ENCODE assay signal across 9 cellular contexts in genomic region chr2:113848758-113849460, GRCh38. TPM values are rescaled to one million over a fixed set of nuclear protein-coding genes. Genes with fewer than 3 reads are reported as not detected.
A peak's percentile ranks its signal among the peaks of the same experiment; 100 is the strongest.
DNase-seq lines count a peak whose midpoint lies in the region; ATAC-seq and TF ChIP-seq lines count a peak whose summit lies in the region.
"Had no signal": no experiment of that assay in that cellular context is flagged by ENCODE, and none has a peak within 500 bp of the region (broad histone marks: within the 10 kb centered on the region; RNA-seq: fewer than 3 reads in every experiment).

No MANE protein-coding gene starts in this region.

- H3K27ac ChIP-seq in GM23338 (ENCODE audit: low read depth), result no peak overlapping the region

- no peaks in the 10 kb centered on the region for H4K20me1 ChIP-seq in GM23338 (replicated peaks; ENCODE audit: insufficient read depth)

- H3K9me2 ChIP-seq in GM23338 (ENCODE audit: insufficient read depth), result 0 out of 2 replicates have a peak, but pooled peaks cover 6% of the 10 kb centered on the region

- H2AFZ ChIP-seq in GM23338, result no peak overlapping the region

- intact Hi-C loops in activated CD4-positive, alpha-beta T cell treated with anti-CD3 and anti-CD28 coated beads, Interleukin-2, amount 10 ng/mL, durations not matched to agents 24 days and 14 days (cut with micrococcal nuclease), result loop anchor here (1.0 to 2.0 kb wide), 2 partner anchors 37 to 56 kb away; no protein-coding TSS in a partner anchor

- no peak overlapping the region for H3K4me3 Mint-ChIP-seq in activated CD4-positive, alpha-beta T cell treated with anti-CD3 and anti-CD28 coated beads, Interleukin-2, amount 10 ng/mL, durations not matched to agents 24 days and 14 days
- H3K4me3 Mint-ChIP-seq in GM23338, result no peak overlapping the region
- H3K4me3 Mint-ChIP-seq: naive thymus-derived CD4-positive, alpha-beta T cell had no signal

- H3K27me3 ChIP-seq in GM23338 (ENCODE audit: insufficient read depth), result no peaks in the 10 kb centered on the region

- H3K4me1 ChIP-seq in GM23338 (ENCODE audit: insufficient read depth), result no peaks in the 10 kb centered on the region

- DNase-seq in activated CD4-positive, alpha-beta T cell treated with anti-CD3 and anti-CD28 coated beads, Interleukin-2, amount 10 ng/mL, durations not matched to agents 24 days and 14 days, result no peak
- no peak for DNase-seq in activated CD4-positive, alpha-beta T cell treated with anti-CD3 and anti-CD28 coated beads, Interleukin-2, amount 50 U/mL, for 1 hour
- peak in 1 of 2 donors; percentile 51 for DNase-seq in activated naive CD4-positive, alpha-beta T cell treated with anti-CD3 and anti-CD28 coated beads, Interleukin-2, amount 50 U/mL, for 72 hours (ENCODE audit: low spot score in 2 of 2)
- peak; percentile 45 for DNase-seq in stimulated activated CD4-positive, alpha-beta T cell treated with anti-CD3 and anti-CD28 coated beads, Interleukin-4, amount 100 ng/mL, for 24 hours
- DNase-seq in activated gamma-delta T cell (lab: John Stamatoyannopoulos, UW) (no peak), NOMO-1 treated with DMSO at 0.1 percent for 48 hours (lab: John Stamatoyannopoulos, UW; ENCODE audit: unreplicated experiment) (no peak), GM23338 (ENCODE audit: low spot score) (no peak)
- DNase-seq: naive thymus-derived CD4-positive, alpha-beta T cell had no signal

- H3K79me2 ChIP-seq in GM23338 (replicated peaks; ENCODE audit: insufficient read depth), result no peaks in the 10 kb centered on the region

- TF ChIP-seq CTCF in GM23338 (conservative IDR thresholded peaks at IDR 0.05; ENCODE audit: low read depth in 2 of 2), result no peak

- peaks cover 7% of the 10 kb centered on the region for H3K4me1 Mint-ChIP-seq in activated CD4-positive, alpha-beta T cell treated with anti-CD3 and anti-CD28 coated beads, Interleukin-2, amount 10 ng/mL, durations not matched to agents 24 days and 14 days
- no peaks in the 10 kb centered on the region for H3K4me1 Mint-ChIP-seq in GM23338

- H3K36me3 Mint-ChIP-seq in activated CD4-positive, alpha-beta T cell treated with anti-CD3 and anti-CD28 coated beads, Interleukin-2, amount 10 ng/mL, durations not matched to agents 24 days and 14 days (ENCODE audit: low read depth), result peaks cover 26% of the 10 kb centered on the region
- peaks cover 14 to 40% of the 10 kb centered on the region in 2 donors for H3K36me3 Mint-ChIP-seq in activated naive CD4-positive, alpha-beta T cell treated with anti-CD3 and anti-CD28 coated beads, Interleukin-2, amount 50 U/mL, for 72 hours
- peaks cover 3% of the 10 kb centered on the region; the same call in 1 of the 3 replicates for H3K36me3 Mint-ChIP-seq in GM23338 (ENCODE audit: low read depth)

- no peaks in the 10 kb centered on the region for H3K27me3 Mint-ChIP-seq in activated CD4-positive, alpha-beta T cell treated with anti-CD3 and anti-CD28 coated beads, Interleukin-2, amount 10 ng/mL, durations not matched to agents 24 days and 14 days
- no peaks in the 10 kb centered on the region for H3K27me3 Mint-ChIP-seq in GM23338 (ENCODE audit: insufficient read depth, low read depth, poor library complexity)
- H3K27me3 Mint-ChIP-seq: naive thymus-derived CD4-positive, alpha-beta T cell had no signal

- H3K9me3 Mint-ChIP-seq in activated CD4-positive, alpha-beta T cell treated with anti-CD3 and anti-CD28 coated beads, Interleukin-2, amount 10 ng/mL, durations not matched to agents 24 days and 14 days, result peaks cover 11% of the 10 kb centered on the region
- peaks cover 0 to 4% of the 10 kb centered on the region in 2 donors for H3K9me3 Mint-ChIP-seq in activated naive CD4-positive, alpha-beta T cell treated with anti-CD3 and anti-CD28 coated beads, Interleukin-2, amount 50 U/mL, for 72 hours
- peaks cover 16% of the 10 kb centered on the region for H3K9me3 Mint-ChIP-seq in GM23338

- H3F3A ChIP-seq in GM23338 (replicated peaks; ENCODE audit: low read depth), result no peaks in the 10 kb centered on the region

- H3K4me2 ChIP-seq in GM23338, result no peak overlapping the region

- H3K4me3 ChIP-seq in GM23338, result no peak overlapping the region

- H3K36me3 ChIP-seq in GM23338 (ENCODE audit: insufficient read depth), result no peaks in the 10 kb centered on the region

- ATAC-seq in HG03045 (IDR thresholded peaks at IDR 0.05; ENCODE audit: unreplicated experiment), result peak; percentile 68
- ATAC-seq in activated naive CD4-positive, alpha-beta T cell treated with anti-CD3 and anti-CD28 coated beads, Interleukin-2, amount 50 U/mL, for 72 hours, result peak; percentile 96 to 97
- ATAC-seq in GM23338, result no peak
- ATAC-seq: naive thymus-derived CD4-positive, alpha-beta T cell had no signal

- peak overlapping the region; percentile 57 for H3K27ac Mint-ChIP-seq in activated CD4-positive, alpha-beta T cell treated with anti-CD3 and anti-CD28 coated beads, Interleukin-2, amount 10 ng/mL, durations not matched to agents 24 days and 14 days
- H3K27ac Mint-ChIP-seq in activated naive CD4-positive, alpha-beta T cell treated with anti-CD3 and anti-CD28 coated beads, Interleukin-2, amount 50 U/mL, for 72 hours, result peak overlapping the region; percentile 74 to 89
- H3K27ac Mint-ChIP-seq in GM23338, result no peak overlapping the region
- H3K27ac Mint-ChIP-seq: naive thymus-derived CD4-positive, alpha-beta T cell had no signal

TF ChIP-seq in GM23338, 12 proteins besides CTCF, POLR2A, EP300 and RAD21 (continues in another document):
- TF ChIP-seq EZH2 (IDR thresholded peaks at IDR 0.05; ENCODE audit: low read depth, unreplicated experiment) (no peak), ETS1 (IDR thresholded peaks at IDR 0.05) (no peak), REST (IDR thresholded peaks at IDR 0.05; ENCODE audit: unreplicated experiment) (no peak), EZH2phosphoT487 (IDR thresholded peaks at IDR 0.05; ENCODE audit: unreplicated experiment) (no peak), ZNF331 (CRISPR knock-in tag; IDR thresholded peaks at IDR 0.05; ENCODE audit: low read depth) (no peak), JUNB (IDR thresholded peaks at IDR 0.05; ENCODE audit: unreplicated experiment) (no peak), POLR2AphosphoS5 (IDR thresholded peaks at IDR 0.05; ENCODE audit: low read depth) (no peak), CREB1 (CRISPR knock-in tag; IDR thresholded peaks at IDR 0.05; ENCODE audit: low read depth) (no peak)

RNA-seq across cellular contexts. Expression of gene ACTR3, which starts 41.0 kb away (rescaled TPM):
- total RNA-seq in activated CD4-positive, alpha-beta T cell treated with anti-CD3 and anti-CD28 coated beads, Interleukin-2, amount 10 ng/mL, durations not matched to agents 24 days and 14 days, result 452 and 460 TPM in 2 replicates
- total RNA-seq in activated naive CD4-positive, alpha-beta T cell treated with anti-CD3 and anti-CD28 coated beads, Interleukin-2, amount 50 U/mL, for 72 hours, result 100 to 1,000 TPM; 520 to 570 TPM
- 137 and 138 TPM in 2 replicates for total RNA-seq in GM23338 (2014; rRNA removed; shearing (Covaris generic))
- polyA plus RNA-seq in GM23338 (2016; fragmentation: Nextera tagmentation; extraction: Ambion mirVana), result 47.8 and 63.7 TPM in 2 replicates
